ENCODE assay signal across 8 cellular contexts in the genomic region with DNA sequence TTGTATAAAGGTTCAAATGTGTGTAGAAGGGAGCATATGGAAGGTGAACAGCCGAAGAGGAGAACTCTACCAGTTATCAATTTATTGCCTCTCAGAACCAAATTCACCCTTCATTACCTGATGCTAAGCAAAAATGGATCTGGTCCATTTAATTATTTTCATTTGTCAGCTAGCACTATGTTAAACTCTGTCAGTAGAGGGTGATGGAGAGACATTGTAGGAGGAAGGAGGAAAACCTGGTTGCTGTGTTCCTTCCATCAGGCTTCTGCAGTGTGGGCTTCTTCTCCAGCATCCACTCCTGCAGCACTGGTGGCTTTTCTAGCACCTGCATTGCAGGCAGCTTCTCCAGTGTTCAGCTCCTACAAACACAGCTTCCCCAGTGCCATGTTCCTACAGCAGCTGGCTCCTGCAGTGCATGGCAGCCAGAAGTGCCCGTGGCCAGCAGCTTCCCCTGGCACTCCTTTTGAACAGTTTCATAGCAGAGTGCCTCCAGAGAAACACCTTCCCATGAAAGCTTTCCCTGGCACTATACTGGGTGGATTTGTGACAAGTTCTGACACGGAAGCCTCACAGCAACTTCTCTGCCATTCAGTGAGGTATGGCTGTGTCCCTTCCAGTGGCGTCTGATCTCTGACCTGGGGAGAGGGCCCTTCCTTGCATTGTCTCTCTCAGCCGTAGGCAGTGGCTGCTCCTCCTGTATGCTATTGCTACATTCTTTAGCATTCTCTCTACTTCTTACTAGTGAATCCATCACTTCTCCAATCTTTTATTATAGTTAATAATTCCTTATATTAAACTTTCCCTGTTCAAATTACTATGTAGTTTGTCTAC. TPM values are rescaled to one million over a fixed set of nuclear protein-coding genes. Genes with fewer than 3 reads are reported as not detected.
A peak's percentile ranks its signal among the peaks of the same experiment; 100 is the strongest.
DNase-seq lines count a peak whose midpoint lies in the region; ATAC-seq and TF ChIP-seq lines count a peak whose summit lies in the region.

No MANE protein-coding gene starts in this region.

- H3K27ac Mint-ChIP-seq in stimulated activated naive CD8-positive, alpha-beta T cell treated with anti-CD3 and anti-CD28 coated beads, Interleukin-15, amount 100 ng/mL, for 72 hours, result no peak overlapping the region
- H3K27ac Mint-ChIP-seq in activated CD4-positive, alpha-beta T cell treated with anti-CD3 and anti-CD28 coated beads, Interleukin-2, amount 10 ng/mL, durations not matched to agents 24 days and 14 days, result no peak overlapping the region

- peak; percentile 79 for TF ChIP-seq CTCF in OCI-LY3 (IDR thresholded peaks at IDR 0.05; ENCODE audit: low read depth, low read length)
- TF ChIP-seq CTCF in epithelial cell of proximal tubule (conservative IDR thresholded peaks at IDR 0.05; ENCODE audit: low read depth, low read length), result peak; percentile 68

- H3K36me3 Mint-ChIP-seq in activated CD4-positive, alpha-beta T cell treated with anti-CD3 and anti-CD28 coated beads, Interleukin-2, amount 10 ng/mL, durations not matched to agents 24 days and 14 days (ENCODE audit: low read depth), result no peaks in the 10 kb centered on the region

- H3K27me3 Mint-ChIP-seq in stimulated activated naive CD8-positive, alpha-beta T cell treated with anti-CD3 and anti-CD28 coated beads, Interleukin-15, amount 100 ng/mL, for 72 hours, result peaks cover 18% of the 10 kb centered on the region
- H3K27me3 Mint-ChIP-seq in activated CD4-positive, alpha-beta T cell treated with anti-CD3 and anti-CD28 coated beads, Interleukin-2, amount 10 ng/mL, durations not matched to agents 24 days and 14 days, result peaks cover 21% of the 10 kb centered on the region

- H3K9me3 Mint-ChIP-seq in stimulated activated naive CD8-positive, alpha-beta T cell treated with anti-CD3 and anti-CD28 coated beads, Interleukin-15, amount 100 ng/mL, for 72 hours, result no peaks in the 10 kb centered on the region
- no peaks in the 10 kb centered on the region for H3K9me3 Mint-ChIP-seq in activated CD4-positive, alpha-beta T cell treated with anti-CD3 and anti-CD28 coated beads, Interleukin-2, amount 10 ng/mL, durations not matched to agents 24 days and 14 days

- intact Hi-C loops in activated CD4-positive, alpha-beta T cell treated with anti-CD3 and anti-CD28 coated beads, Interleukin-2, amount 10 ng/mL, durations not matched to agents 24 days and 14 days (cut with micrococcal nuclease), result no loop called here

- H3K4me2 ChIP-seq in OCI-LY3 (ENCODE audit: low read length), result peak overlapping the region; percentile 15

- H3K4me3 ChIP-seq in OCI-LY3 (ENCODE audit: low read length) (no peak overlapping the region), epithelial cell of proximal tubule (ENCODE audit: low read depth, low read length) (no peak overlapping the region)

- H3K4me3 Mint-ChIP-seq in stimulated activated naive CD8-positive, alpha-beta T cell treated with anti-CD3 and anti-CD28 coated beads, Interleukin-15, amount 100 ng/mL, for 72 hours, result no peak overlapping the region
- no peak overlapping the region for H3K4me3 Mint-ChIP-seq in activated CD4-positive, alpha-beta T cell treated with anti-CD3 and anti-CD28 coated beads, Interleukin-2, amount 10 ng/mL, durations not matched to agents 24 days and 14 days

- no peak for DNase-seq in stimulated activated naive CD8-positive, alpha-beta T cell treated with anti-CD3 and anti-CD28 coated beads, Interleukin-15, amount 100 ng/mL, for 72 hours
- no peak for DNase-seq in stimulated activated naive CD8-positive, alpha-beta T cell treated with anti-CD3 and anti-CD28 coated beads, Interleukin-15, Interleukin-2, amounts not matched to agents 100 U/mL and 50 U/mL, for 24 hours
- DNase-seq in epithelial cell of proximal tubule (ENCODE audit: low read depth) (no peak), activated gamma-delta T cell (lab: John Stamatoyannopoulos, UW) (no peak), midbrain (lab: John Stamatoyannopoulos, UW) (no peak)
- no peak for DNase-seq in activated CD4-positive, alpha-beta T cell treated with anti-CD3 and anti-CD28 coated beads, Interleukin-2, amount 10 ng/mL, durations not matched to agents 24 days and 14 days

- peaks cover 19% of the 10 kb centered on the region for H3K27me3 ChIP-seq in OCI-LY3 (ENCODE audit: low read depth, low read length)

- H3K4me1 ChIP-seq in OCI-LY3 (ENCODE audit: low read length), result no peaks in the 10 kb centered on the region

- peak overlapping the region; percentile 17; the same call in 1 of the 2 replicates for H2AFZ ChIP-seq in OCI-LY3 (ENCODE audit: low read depth, low read length)

- no peaks in the 10 kb centered on the region for H3K36me3 ChIP-seq in OCI-LY3 (replicated peaks; ENCODE audit: low read depth, low read length)

- no peak overlapping the region for H3K27ac ChIP-seq in OCI-LY3 (ENCODE audit: low read length)

- no peaks in the 10 kb centered on the region for H3K4me1 Mint-ChIP-seq in stimulated activated naive CD8-positive, alpha-beta T cell treated with anti-CD3 and anti-CD28 coated beads, Interleukin-15, amount 100 ng/mL, for 72 hours
- H3K4me1 Mint-ChIP-seq in activated CD4-positive, alpha-beta T cell treated with anti-CD3 and anti-CD28 coated beads, Interleukin-2, amount 10 ng/mL, durations not matched to agents 24 days and 14 days, result no peaks in the 10 kb centered on the region

- H3K9me3 ChIP-seq in OCI-LY3 (ENCODE audit: insufficient read depth, low read length), result no peaks in the 10 kb centered on the region

- no peak overlapping the region for H3K9ac ChIP-seq in OCI-LY3 (ENCODE audit: low read length)

- H3K79me2 ChIP-seq in OCI-LY3 (ENCODE audit: low read length), result no peaks in the 10 kb centered on the region

- ATAC-seq in stimulated activated naive CD8-positive, alpha-beta T cell treated with anti-CD3 and anti-CD28 coated beads, Interleukin-15, amount 100 ng/mL, for 72 hours, result peak; percentile 57
- ATAC-seq in stimulated activated naive CD8-positive, alpha-beta T cell treated with anti-CD3 and anti-CD28 coated beads, Interleukin-15, Interleukin-2, amounts not matched to agents 100 U/mL and 50 U/mL, for 24 hours, result no peak
- ATAC-seq in GM21526 (IDR thresholded peaks at IDR 0.05; ENCODE audit: low FRiP score, unreplicated experiment), result no peak

- H4K20me1 ChIP-seq in OCI-LY3 (ENCODE audit: insufficient read depth, low read length), result no peaks in the 10 kb centered on the region

RNA-seq across cellular contexts. Expression of a gene that starts 14.6 kb away (rescaled TPM):
- total RNA-seq in epithelial cell of proximal tubule, result 13.2 and 28.2 TPM in 2 replicates
- total RNA-seq in activated CD4-positive, alpha-beta T cell treated with anti-CD3 and anti-CD28 coated beads, Interleukin-2, amount 10 ng/mL, durations not matched to agents 24 days and 14 days, result 0.14 and 0.26 TPM in 2 replicates

RNA-seq across cellular contexts. Expression of a gene that starts 20.0 kb away (rescaled TPM):
- total RNA-seq in epithelial cell of proximal tubule, result 0.14 TPM in 1 of 2 replicates, not detected in the other
- 0.24 and 0.63 TPM in 2 replicates for total RNA-seq in activated CD4-positive, alpha-beta T cell treated with anti-CD3 and anti-CD28 coated beads, Interleukin-2, amount 10 ng/mL, durations not matched to agents 24 days and 14 days

RNA-seq across cellular contexts. Expression of a gene that starts 47.7 kb away (rescaled TPM):
- 27.0 and 30.9 TPM in 2 replicates for total RNA-seq in epithelial cell of proximal tubule
- 40.4 and 44.8 TPM in 2 replicates for total RNA-seq in activated CD4-positive, alpha-beta T cell treated with anti-CD3 and anti-CD28 coated beads, Interleukin-2, amount 10 ng/mL, durations not matched to agents 24 days and 14 days

Comparison
In these comparisons a context has a peak if more than half of its experiments do, and no peak if none do; other contexts are left out.
1. RNA of a gene that starts 14.6 kb away (total RNA-seq): 13.2 to 28.2 TPM in epithelial cell of proximal tubule; 0.14 to 0.26 TPM in activated CD4-positive, alpha-beta T cell treated with anti-CD3 and anti-CD28 coated beads, Interleukin-2, amount 10 ng/mL, durations not matched to agents 24 days and 14 days; every median in the first group is over 10 times any median in the second.